9 cellular contexts compared by ENCODE assay signal in genomic region chr14:53180272-53181221, GRCh38. TPM values are rescaled to one million over a fixed set of nuclear protein-coding genes. Genes with fewer than 3 reads are reported as not detected.
A peak's percentile ranks its signal among the peaks of the same experiment; 100 is the strongest.
DNase-seq lines count a peak whose midpoint lies in the region; FAIRE-seq and TF ChIP-seq lines count a peak whose summit lies in the region.
"Had no signal": no experiment of that assay in that cellular context is flagged by ENCODE, and none has a peak within 500 bp of the region (broad histone marks: within the 10 kb centered on the region; RNA-seq: fewer than 3 reads in every experiment).

No MANE protein-coding gene starts in this region.

- no peak overlapping the region for H3K27ac ChIP-seq in OCI-LY3 (ENCODE audit: low read length)
- no peak overlapping the region for H3K27ac ChIP-seq in astrocyte (ENCODE audit: low read depth, low read length)

- peaks cover 5% of the 10 kb centered on the region for H3K27me3 Mint-ChIP-seq in astrocyte (ENCODE audit: low read depth, unreplicated experiment)

- H3K79me2 ChIP-seq in OCI-LY3 (ENCODE audit: low read length) (no peaks in the 10 kb centered on the region), astrocyte (ENCODE audit: insufficient read depth, low read length) (no peaks in the 10 kb centered on the region)

- no peak overlapping the region for H3K4me3 Mint-ChIP-seq in astrocyte (ENCODE audit: unreplicated experiment)

- H4K20me1 ChIP-seq in OCI-LY3 (ENCODE audit: insufficient read depth, low read length) (no peaks in the 10 kb centered on the region), astrocyte (ENCODE audit: insufficient read depth, low read length) (no peaks in the 10 kb centered on the region)

- TF ChIP-seq POLR2A in GM12891 (IDR thresholded peaks at IDR 0.05; ENCODE audit: low read depth, low read length), result no peak

- intact Hi-C loops in posterior vena cava (cut with DNase I), result no loop called here

- H3K27me3 ChIP-seq in OCI-LY3 (ENCODE audit: low read depth, low read length), result no peaks in the 10 kb centered on the region
- H3K27me3 ChIP-seq in astrocyte (ENCODE audit: insufficient read depth, low read length), result no peaks in the 10 kb centered on the region

- no peak overlapping the region for H3K27ac Mint-ChIP-seq in astrocyte (ENCODE audit: unreplicated experiment)

- TF ChIP-seq CTCF in OCI-LY3 (IDR thresholded peaks at IDR 0.05; ENCODE audit: low read depth, low read length) (peak; percentile 6; the same call in 1 of the 2 replicates), astrocyte (IDR thresholded peaks at IDR 0.05; ENCODE audit: insufficient read depth, low read depth, low read length) (peak; percentile 23)

- no peaks in the 10 kb centered on the region for H3K9me3 Mint-ChIP-seq in astrocyte (ENCODE audit: unreplicated experiment)

- H3K36me3 ChIP-seq in OCI-LY3 (replicated peaks; ENCODE audit: low read depth, low read length) (no peaks in the 10 kb centered on the region), astrocyte (ENCODE audit: insufficient read depth, low read length) (no peaks in the 10 kb centered on the region)

- H3K9me3 ChIP-seq in OCI-LY3 (ENCODE audit: insufficient read depth, low read length) (no peaks in the 10 kb centered on the region), astrocyte (ENCODE audit: insufficient read depth, low read depth, low read length) (no peaks in the 10 kb centered on the region)

- FAIRE-seq in GM12891 (lab: Jason Lieb, UNC) (no peak), astrocyte (lab: Jason Lieb, UNC) (no peak)

- H3K36me3 Mint-ChIP-seq in astrocyte (ENCODE audit: low read depth, unreplicated experiment), result no peaks in the 10 kb centered on the region

- H3K4me3 ChIP-seq in OCI-LY3 (ENCODE audit: low read length) (no peak overlapping the region), astrocyte (ENCODE audit: insufficient read depth, low read depth, low read length) (no peak overlapping the region)
- H3K4me3 ChIP-seq: lung had no signal

- DNase-seq in GM12891 (ENCODE audit: insufficient read length, low spot score) (no peak), astrocyte (ENCODE audit: low read depth) (no peak), AG08395 (ENCODE audit: low spot score) (no peak), posterior vena cava (ENCODE audit: low spot score) (no peak), GM03348 (ENCODE audit: low spot score) (no peak), NCI-H446 treated with DMSO at 0.1 percent for 48 hours (lab: John Stamatoyannopoulos, UW) (no peak)
- peak; percentile 17 to 24 for DNase-seq in stimulated activated CD4-positive, alpha-beta T cell treated with anti-CD3 and anti-CD28 coated beads, Interleukin-12 subunit alpha, Interleukin-12 subunit beta, amount 100 ng/mL, for 24 hours (ENCODE audit: low read depth in 2 of 2)

- H2AFZ ChIP-seq in OCI-LY3 (ENCODE audit: low read depth, low read length), result no peak overlapping the region
- no peak overlapping the region for H2AFZ ChIP-seq in astrocyte (ENCODE audit: low read depth, low read length)

- H3K4me1 Mint-ChIP-seq in astrocyte (ENCODE audit: low read depth, unreplicated experiment), result peaks cover 5% of the 10 kb centered on the region

- H3K4me1 ChIP-seq in OCI-LY3 (ENCODE audit: low read length) (no peaks in the 10 kb centered on the region; the same call in 1 of the 2 replicates), astrocyte (ENCODE audit: insufficient read depth, low read length) (no peaks in the 10 kb centered on the region)

- H3K9ac ChIP-seq in OCI-LY3 (ENCODE audit: low read length), result no peak overlapping the region
- H3K9ac ChIP-seq in astrocyte (ENCODE audit: low read length), result no peak overlapping the region

- H3K4me2 ChIP-seq in OCI-LY3 (ENCODE audit: low read length) (no peak overlapping the region), astrocyte (ENCODE audit: low read length) (no peak overlapping the region)

TF ChIP-seq in GM12891, 5 proteins besides CTCF, POLR2A, EP300 and RAD21:
- TF ChIP-seq PAX5 (IDR thresholded peaks at IDR 0.05; ENCODE audit: insufficient read depth, low read length, severe bottlenecking) (no peak), TAF1 (IDR thresholded peaks at IDR 0.05; ENCODE audit: low read depth, low read length) (no peak), POU2F2 (IDR thresholded peaks at IDR 0.05; ENCODE audit: low read depth, low read length) (0 out of 2 replicates have a peak, but pooled peaks have one; percentile 11)

RNA-seq across cellular contexts. Expression of gene DDHD1, which starts 27.4 kb away (rescaled TPM):
- polyA plus RNA-seq in GM12891 (2012; ENCODE audit: low read depth, missing spikeins), result 9.3 TPM
- total RNA-seq in astrocyte (14.5 and 15.2 TPM in 2 replicates), posterior vena cava (10 to 100 TPM; 15.8 to 20.1 TPM)

Comparison
In these comparisons a context has a peak if more than half of its experiments do, and no peak if none do; other contexts are left out.
1. DNase-seq: peak in stimulated activated CD4-positive, alpha-beta T cell treated with anti-CD3 and anti-CD28 coated beads, Interleukin-12 subunit alpha, Interleukin-12 subunit beta, amount 100 ng/mL, for 24 hours (2 of 2); none in GM12891 (single experiment), astrocyte (single experiment), AG08395 (single experiment), posterior vena cava (single experiment), GM03348 (single experiment) and NCI-H446 treated with DMSO at 0.1 percent for 48 hours (single experiment).